ENCODE assay signal across 8 cellular contexts in the genomic region with DNA sequence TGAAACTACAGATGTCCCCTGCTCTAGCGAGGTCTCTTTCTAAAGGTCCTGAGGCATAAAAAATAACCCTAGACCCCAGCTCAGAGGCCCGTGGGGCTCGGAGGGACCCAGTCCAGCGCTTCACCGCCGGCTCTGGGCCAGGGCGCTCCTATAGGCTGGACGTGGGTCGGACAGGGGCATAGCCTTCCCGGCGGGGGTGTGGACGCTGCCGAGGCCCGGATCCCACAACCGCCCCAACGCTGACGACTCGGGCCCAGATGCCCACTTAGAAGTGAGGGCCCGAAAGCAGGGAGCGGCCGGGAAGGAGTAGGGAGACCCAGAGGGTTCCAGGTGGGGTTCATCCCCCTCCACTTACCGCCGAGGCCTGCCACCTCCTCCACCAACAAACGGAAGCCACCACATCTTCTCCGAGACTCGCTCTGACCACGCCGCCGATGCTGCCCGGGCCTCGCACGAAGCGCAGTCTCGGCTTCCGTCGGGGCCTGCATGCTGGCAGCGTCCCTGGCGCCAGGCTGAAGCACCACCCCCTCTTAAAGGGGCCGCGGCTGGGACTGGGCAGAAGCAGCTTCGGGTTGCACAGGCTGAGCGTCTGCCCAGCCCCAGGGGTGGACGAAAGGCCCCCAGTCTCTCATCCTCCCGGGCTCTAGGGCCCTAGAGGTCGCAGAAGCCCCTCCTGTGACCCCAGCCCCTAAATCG.
A peak's percentile ranks its signal among the peaks of the same experiment; 100 is the strongest.
DNase-seq lines count a peak whose midpoint lies in the region; ATAC-seq, FAIRE-seq and TF ChIP-seq lines count a peak whose summit lies in the region.
"Not testable (repeated sequence)": the region's sequence is repeated elsewhere in the genome, so short reads cannot be mapped to it uniquely, and the experiment has no call there.

No MANE protein-coding gene starts in this region.

- H3K36me3 Mint-ChIP-seq in CD4-positive, CD25-positive, alpha-beta regulatory T cell; T-cell: not testable (repeated sequence)
- H3K36me3 Mint-ChIP-seq in GM23338 (ENCODE audit: low read depth) (peaks cover 66% of the 10 kb centered on the region), naive B cell (peaks cover 0 to 14% of the 10 kb centered on the region in 2 donors)

- not testable (repeated sequence) for H3K4me1 ChIP-seq in CD4-positive, CD25-positive, alpha-beta regulatory T cell (ENCODE audit: control insufficient read depth, insufficient read depth, low read length, poor library complexity, severe bottlenecking); GM23338 (ENCODE audit: insufficient read depth); GM12878 (ENCODE audit: control insufficient read depth, insufficient read depth, low read length)

- not testable (repeated sequence) for H3K4me3 ChIP-seq in CD4-positive, CD25-positive, alpha-beta regulatory T cell (ENCODE audit: low read depth, low read length); GM23338; GM12878

- H3K27ac ChIP-seq in CD4-positive, CD25-positive, alpha-beta regulatory T cell (ENCODE audit: insufficient read depth, low read length, poor library complexity, severe bottlenecking); GM23338 (ENCODE audit: low read depth); GM12878 (ENCODE audit: control insufficient read depth, insufficient read depth): not testable (repeated sequence)

- RAD21 ChIA-PET in GM12878 (lab: Charles Lee; ENCODE audit: unreplicated experiment), result not testable (repeated sequence)

- H3K9ac ChIP-seq in GM12878 (ENCODE audit: control insufficient read depth, insufficient read depth, low read length), result not testable (repeated sequence)

- not testable (repeated sequence) for DNase-seq in CD4-positive, CD25-positive, alpha-beta regulatory T cell; GM23338 (ENCODE audit: low spot score); T-cell; GM12878 (ENCODE audit: low read depth, low spot score); left ventricle myocardium superior; naive B cell; stimulated activated naive CD8-positive, alpha-beta T cell treated with anti-CD3 and anti-CD28 coated beads, Interleukin-15, amount 100 ng/mL, for 72 hours
- DNase-seq in HT1080 (ENCODE audit: low read depth), result peak; percentile 84

- SMC1A ChIA-PET in GM12878 (lab: Charles Lee; ENCODE audit: uncharacterized antibody, unreplicated experiment), result not testable (repeated sequence)

- not testable (repeated sequence) for TF ChIP-seq RAD21 in GM12878 (IDR thresholded peaks at IDR 0.05; ENCODE audit: insufficient read depth, low read depth, low read length)

- H2AFZ ChIP-seq in GM23338; GM12878 (ENCODE audit: control insufficient read depth, low read depth, low read length): not testable (repeated sequence)

- not testable (repeated sequence) for BruUV-seq in GM12878 (replicated peaks; lab: Mats Ljungman, UMichigan)

- peaks cover 14 to 58% of the 10 kb centered on the region in 2 experiments for H3K9me3 ChIP-seq in CD4-positive, CD25-positive, alpha-beta regulatory T cell (ENCODE audit: control insufficient read depth in 2 of 2, low read length in 2 of 2)
- H3K9me3 ChIP-seq in GM12878 (replicated peaks; ENCODE audit: control insufficient read depth, insufficient read depth, low read length), result not testable (repeated sequence)

- H4K20me1 ChIP-seq in GM23338 (replicated peaks; ENCODE audit: insufficient read depth); GM12878 (ENCODE audit: control insufficient read depth, insufficient read depth): not testable (repeated sequence)

- peak; percentile 18 to 34 for ATAC-seq in CD4-positive, CD25-positive, alpha-beta regulatory T cell (ENCODE audit: low read depth in 2 of 2)
- ATAC-seq in GM23338 (peak; percentile 72), T-cell (replicated peaks in 1 of 4) (peak; percentile 35 to 77 (median 64)), GM12878 (peak; percentile 98), left ventricle myocardium superior (peak; percentile 56), naive B cell (ENCODE audit: low read depth in 2 of 2) (peak; percentile 45 to 61)
- peak; percentile 81 for ATAC-seq in stimulated activated naive CD8-positive, alpha-beta T cell treated with anti-CD3 and anti-CD28 coated beads, Interleukin-15, amount 100 ng/mL, for 72 hours

- H3F3A ChIP-seq in GM23338 (replicated peaks; ENCODE audit: low read depth), result not testable (repeated sequence)

- CTCF ChIA-PET in T-cell (lab: Charles Lee); GM12878 (lab: Yijun Ruan, JAX): not testable (repeated sequence)

- not testable (repeated sequence) for H3K79me2 ChIP-seq in GM23338 (replicated peaks; ENCODE audit: insufficient read depth); GM12878 (ENCODE audit: control insufficient read depth, insufficient read depth, low read length)

- not testable (repeated sequence) for H3K9me2 ChIP-seq in GM23338 (ENCODE audit: insufficient read depth)

- in situ Hi-C loops in GM12878 (cut with MboI), result not testable (repeated sequence)

- not testable (repeated sequence) for H3K27me3 ChIP-seq in CD4-positive, CD25-positive, alpha-beta regulatory T cell (ENCODE audit: control insufficient read depth, insufficient read depth, low read length); GM23338 (ENCODE audit: insufficient read depth); GM12878 (replicated peaks in 1 of 2; ENCODE audit: control insufficient read depth in 2 of 2, insufficient read depth in 2 of 2, low read length in 1 of 2)

- WGBS in GM12878 (ENCODE audit: insufficient coverage, insufficient replicate concordance, low lambda C conversion rate, missing lambda C conversion rate), result 45% methylated on average over 25 of the region's 46 CpGs

- H3K4me2 ChIP-seq in GM23338; GM12878 (ENCODE audit: control insufficient read depth, insufficient read depth): not testable (repeated sequence)

- TF ChIP-seq EP300 in GM12878 (IDR thresholded peaks at IDR 0.05; ENCODE audit: borderline replicate concordance in 1 of 2, control insufficient read depth in 1 of 2, low read depth in 2 of 2, low read length in 2 of 2), result not testable (repeated sequence)

- TF ChIP-seq CTCF in GM23338 (conservative IDR thresholded peaks at IDR 0.05; ENCODE audit: low read depth in 2 of 2); GM12878 (IDR thresholded peaks at IDR 0.05 in 2 of 3, conservative IDR thresholded peaks at IDR 0.05 in 1 of 3; ENCODE audit: control insufficient read depth in 2 of 3, extremely low read depth in 1 of 3, insufficient read depth in 1 of 3, low read depth in 3 of 3, low read length in 3 of 3): not testable (repeated sequence)

- not testable (repeated sequence) for H3K4me1 Mint-ChIP-seq in CD4-positive, CD25-positive, alpha-beta regulatory T cell; GM23338; T-cell; naive B cell; stimulated activated naive CD8-positive, alpha-beta T cell treated with anti-CD3 and anti-CD28 coated beads, Interleukin-15, amount 100 ng/mL, for 72 hours

- peaks cover 15 to 50% (median 27%) of the 10 kb centered on the region in 7 donors for H3K9me3 Mint-ChIP-seq in CD4-positive, CD25-positive, alpha-beta regulatory T cell
- H3K9me3 Mint-ChIP-seq in GM23338, result peaks cover 90% of the 10 kb centered on the region
- peaks cover 23 to 46% (median 43%) of the 10 kb centered on the region in 3 donors for H3K9me3 Mint-ChIP-seq in T-cell
- peaks cover 24 to 48% (median 38%) of the 10 kb centered on the region in 7 donors for H3K9me3 Mint-ChIP-seq in naive B cell
- H3K9me3 Mint-ChIP-seq in stimulated activated naive CD8-positive, alpha-beta T cell treated with anti-CD3 and anti-CD28 coated beads, Interleukin-15, amount 100 ng/mL, for 72 hours, result peaks cover 35 to 68% of the 10 kb centered on the region in 2 donors

- not testable (repeated sequence) for TF ChIP-seq POLR2A in GM12878 (IDR thresholded peaks at IDR 0.05; ENCODE audit: low read depth, low read length)

- not testable (repeated sequence) for H3K4me3 Mint-ChIP-seq in CD4-positive, CD25-positive, alpha-beta regulatory T cell; GM23338; T-cell; naive B cell; stimulated activated naive CD8-positive, alpha-beta T cell treated with anti-CD3 and anti-CD28 coated beads, Interleukin-15, amount 100 ng/mL, for 72 hours

- H3K36me3 ChIP-seq in CD4-positive, CD25-positive, alpha-beta regulatory T cell (ENCODE audit: control insufficient read depth, insufficient read depth, low read length); GM12878 (ENCODE audit: control insufficient read depth in 2 of 2, insufficient read depth in 2 of 2, low read length in 1 of 2): not testable (repeated sequence)
- peaks cover 25% of the 10 kb centered on the region for H3K36me3 ChIP-seq in GM23338 (ENCODE audit: insufficient read depth)

- intact Hi-C loops in GM12878 (cut with micrococcal nuclease; ENCODE audit: unreplicated experiment); left ventricle myocardium superior (cut with micrococcal nuclease): not testable (repeated sequence)

- H3K27me3 Mint-ChIP-seq in CD4-positive, CD25-positive, alpha-beta regulatory T cell; GM23338 (ENCODE audit: insufficient read depth, low read depth, poor library complexity); T-cell; naive B cell; stimulated activated naive CD8-positive, alpha-beta T cell treated with anti-CD3 and anti-CD28 coated beads, Interleukin-15, amount 100 ng/mL, for 72 hours: not testable (repeated sequence)

- not testable (repeated sequence) for H3K27ac Mint-ChIP-seq in CD4-positive, CD25-positive, alpha-beta regulatory T cell; GM23338; T-cell; naive B cell; stimulated activated naive CD8-positive, alpha-beta T cell treated with anti-CD3 and anti-CD28 coated beads, Interleukin-15, amount 100 ng/mL, for 72 hours

- POLR2A ChIA-PET in T-cell (lab: Charles Lee); GM12878 (lab: Charles Lee): not testable (repeated sequence)

- not testable (repeated sequence) for FAIRE-seq in GM12878 (lab: Jason Lieb, UNC)

Comparison
In these comparisons a context has a peak if more than half of its experiments do, and no peak if none do; other contexts are left out.
1. ATAC-seq: peak in every context shown above with its lines; median percentile 98 in GM12878; 81 in stimulated activated naive CD8-positive, alpha-beta T cell treated with anti-CD3 and anti-CD28 coated beads, Interleukin-15, amount 100 ng/mL, for 72 hours; 72 in GM23338; 64 in T-cell; 56 in left ventricle myocardium superior; 53 in naive B cell; 26 in CD4-positive, CD25-positive, alpha-beta regulatory T cell.